Comparison of ENCODE assay signal across 24 cellular contexts in the genomic region with DNA sequence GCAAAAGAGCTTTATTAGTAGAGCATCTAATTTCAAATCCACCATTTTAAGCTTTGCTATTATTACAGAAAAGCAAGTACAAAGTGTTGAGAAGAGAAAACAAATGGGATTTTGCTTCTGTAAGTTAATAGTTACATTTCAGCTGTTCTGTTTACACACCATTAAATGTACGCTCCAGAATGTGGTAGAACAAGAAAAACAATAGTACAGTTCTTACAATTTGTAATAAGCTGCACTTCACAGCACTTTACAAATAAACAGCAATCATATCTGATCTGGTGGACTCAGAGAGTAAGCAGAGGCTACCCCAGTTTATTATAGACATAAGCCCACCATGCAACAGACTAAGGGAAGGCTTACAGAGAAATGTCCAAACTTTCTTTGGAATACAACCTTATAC.
"Had no signal": no experiment of that assay in that cellular context is flagged by ENCODE, and none has a peak within 500 bp of the region (broad histone marks: within the 10 kb centered on the region; RNA-seq: fewer than 3 reads in every experiment).

No MANE protein-coding gene starts in this region.

- H3K27me3 ChIP-seq: body of pancreas, neural progenitor cell, sigmoid colon, stomach, suprapubic skin, tibial nerve had no signal

- H3K4me1 ChIP-seq: body of pancreas, neural progenitor cell, sigmoid colon, suprapubic skin, tibial nerve had no signal

- H3K4me2 ChIP-seq: neural progenitor cell, smooth muscle cell had no signal

- H3K36me3 ChIP-seq: neural progenitor cell, sigmoid colon, stomach, suprapubic skin, tibial nerve, WERI-Rb-1 had no signal

- FAIRE-seq: frontal cortex had no signal

- H2AFZ ChIP-seq: neural progenitor cell had no signal

- H3K9me3 ChIP-seq: body of pancreas, sigmoid colon, stomach, suprapubic skin, tibial nerve had no signal

- H3K4me3 ChIP-seq: body of pancreas, neural progenitor cell, sigmoid colon, smooth muscle cell, stomach, suprapubic skin, tibial nerve had no signal

- H3K9ac ChIP-seq: neural progenitor cell had no signal

- DNase-seq: activated CD4-positive, alpha-beta T cell treated with anti-CD3 and anti-CD28 coated beads, Interleukin-2, amount 50 U/mL, for 1 hour; activated CD4-positive, CD25-positive, alpha-beta regulatory T cell treated with anti-CD3 and anti-CD28 coated beads, Interleukin-2, amount 50 U/mL, for 72 hours; activated CD8-positive, alpha-beta T cell treated with anti-CD3 and anti-CD28 coated beads, Interleukin-2, amount 10 ng/mL, durations not matched to agents 7 days and 5 days; activated gamma-delta T cell treated with Interleukin-2 at 50 U/mL for 16 hours; anterior cingulate cortex; body of pancreas; effector CD4-positive, alpha-beta T cell; glutamatergic neuron; hippocampal formation; kidney glomerular epithelial cell; left ventricle myocardium superior; mammary epithelial cell; naive thymus-derived CD8-positive, alpha-beta T cell; posterior cingulate gyrus; retina; sigmoid colon; stimulated activated CD4-positive, alpha-beta T cell treated with anti-CD3 and anti-CD28 coated beads, Interleukin-15, amount 100 ng/mL, for 24 hours; stomach; WERI-Rb-1 had no signal

- H3K27ac ChIP-seq: body of pancreas, neural progenitor cell, sigmoid colon, suprapubic skin, tibial nerve, WERI-Rb-1 had no signal
